Comparison of ENCODE assay signal across 1 cellular context in the genomic region with DNA sequence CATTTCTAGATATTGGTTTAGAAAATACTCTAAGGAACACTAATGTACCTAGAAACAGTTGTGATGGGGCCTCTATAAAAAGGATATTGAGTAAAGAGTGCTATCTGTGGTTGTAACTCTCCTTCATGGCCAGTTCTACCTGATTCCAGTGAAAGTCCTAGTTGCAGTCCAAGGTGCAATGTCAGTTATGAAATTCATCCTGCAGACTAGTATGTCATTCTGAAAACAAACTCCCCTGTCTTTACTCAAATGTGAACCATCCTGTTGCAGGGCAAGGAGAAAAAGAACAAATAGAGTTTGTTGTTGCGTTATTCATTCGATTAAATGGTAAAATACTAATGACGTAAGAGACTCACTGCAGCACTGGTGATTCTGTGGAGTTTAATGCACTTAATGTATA.
TF ChIP-seq lines count a peak whose summit lies in the region.

No MANE protein-coding gene starts in this region.

TF ChIP-seq in HepG2, 621 proteins besides CTCF, POLR2A, EP300 and RAD21 (continued from another document and continues in another):
- TF ChIP-seq, protein P1, sequence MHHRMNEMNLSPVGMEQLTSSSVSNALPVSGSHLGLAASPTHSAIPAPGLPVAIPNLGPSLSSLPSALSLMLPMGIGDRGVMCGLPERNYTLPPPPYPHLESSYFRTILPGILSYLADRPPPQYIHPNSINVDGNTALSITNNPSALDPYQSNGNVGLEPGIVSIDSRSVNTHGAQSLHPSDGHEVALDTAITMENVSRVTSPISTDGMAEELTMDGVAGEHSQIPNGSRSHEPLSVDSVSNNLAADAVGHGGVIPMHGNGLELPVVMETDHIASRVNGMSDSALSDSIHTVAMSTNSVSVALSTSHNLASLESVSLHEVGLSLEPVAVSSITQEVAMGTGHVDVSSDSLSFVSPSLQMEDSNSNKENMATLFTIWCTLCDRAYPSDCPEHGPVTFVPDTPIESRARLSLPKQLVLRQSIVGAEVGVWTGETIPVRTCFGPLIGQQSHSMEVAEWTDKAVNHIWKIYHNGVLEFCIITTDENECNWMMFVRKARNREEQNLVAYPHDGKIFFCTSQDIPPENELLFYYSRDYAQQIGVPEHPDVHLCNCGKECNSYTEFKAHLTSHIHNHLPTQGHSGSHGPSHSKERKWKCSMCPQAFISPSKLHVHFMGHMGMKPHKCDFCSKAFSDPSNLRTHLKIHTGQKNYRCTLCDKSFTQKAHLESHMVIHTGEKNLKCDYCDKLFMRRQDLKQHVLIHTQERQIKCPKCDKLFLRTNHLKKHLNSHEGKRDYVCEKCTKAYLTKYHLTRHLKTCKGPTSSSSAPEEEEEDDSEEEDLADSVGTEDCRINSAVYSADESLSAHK (CRISPR knock-in tag; IDR thresholded peaks at IDR 0.05; ENCODE audit: borderline replicate concordance): no peak
- TF ChIP-seq ZNF749 (CRISPR knock-in tag; IDR thresholded peaks at IDR 0.05; ENCODE audit: borderline replicate concordance) (no peak), FOXO1 (CRISPR knock-in tag; IDR thresholded peaks at IDR 0.05) (peak; percentile 47; the same call in 1 of the 2 replicates), ZSCAN21 (CRISPR knock-in tag; IDR thresholded peaks at IDR 0.05; ENCODE audit: borderline replicate concordance) (no peak), SP140L (CRISPR knock-in tag; IDR thresholded peaks at IDR 0.05; ENCODE audit: borderline replicate concordance) (no peak), ELF4 (CRISPR knock-in tag; IDR thresholded peaks at IDR 0.05; ENCODE audit: borderline replicate concordance) (no peak), ZNF256 (CRISPR knock-in tag; conservative IDR thresholded peaks at IDR 0.05) (no peak), ZNF549 (CRISPR knock-in tag; IDR thresholded peaks at IDR 0.05) (no peak), ZNF34 (CRISPR knock-in tag; IDR thresholded peaks at IDR 0.05; ENCODE audit: borderline replicate concordance) (no peak), ZC3H4 (CRISPR knock-in tag; IDR thresholded peaks at IDR 0.05; ENCODE audit: borderline replicate concordance) (no peak), KMT2B (CRISPR knock-in tag; IDR thresholded peaks at IDR 0.05) (no peak), KDM2A (CRISPR knock-in tag; IDR thresholded peaks at IDR 0.05; ENCODE audit: borderline replicate concordance, low read depth) (no peak), ZNF7 (CRISPR knock-in tag; IDR thresholded peaks at IDR 0.05) (no peak), DNMT3B (CRISPR knock-in tag; conservative IDR thresholded peaks at IDR 0.05) (no peak), RFX5 (IDR thresholded peaks at IDR 0.05; ENCODE audit: low read depth, low read length) (no peak), MLLT10 (CRISPR knock-in tag; IDR thresholded peaks at IDR 0.05) (no peak), ZNF451 (CRISPR knock-in tag; IDR thresholded peaks at IDR 0.05) (no peak), ZNF883 (CRISPR knock-in tag; IDR thresholded peaks at IDR 0.05; ENCODE audit: not compliant biosample characterization) (no peak), SIX1 (CRISPR knock-in tag; IDR thresholded peaks at IDR 0.05; ENCODE audit: borderline replicate concordance) (peak; percentile 29; the same call in 1 of the 2 replicates), THAP9 (CRISPR knock-in tag; IDR thresholded peaks at IDR 0.05; ENCODE audit: borderline replicate concordance) (no peak), POLR2G (IDR thresholded peaks at IDR 0.05; ENCODE audit: low read depth, low read length) (no peak), ZNF772 (CRISPR knock-in tag; IDR thresholded peaks at IDR 0.05) (no peak), TCF12 (IDR thresholded peaks at IDR 0.05) (no peak), TCF12 (CRISPR knock-in tag; IDR thresholded peaks at IDR 0.05) (no peak), GFI1 (CRISPR knock-in tag; IDR thresholded peaks at IDR 0.05; ENCODE audit: borderline replicate concordance) (no peak), ZSCAN31 (CRISPR knock-in tag; IDR thresholded peaks at IDR 0.05; ENCODE audit: low read depth) (no peak), HDAC6 (IDR thresholded peaks at IDR 0.05; ENCODE audit: low read depth, low read length) (no peak), SMARCE1 (IDR thresholded peaks at IDR 0.05; ENCODE audit: borderline replicate concordance) (no peak), ZNF331 (CRISPR knock-in tag; IDR thresholded peaks at IDR 0.05) (peak; percentile 39; the same call in 1 of the 2 replicates), POLR2AphosphoS2 (IDR thresholded peaks at IDR 0.05; ENCODE audit: low read depth, low read length) (no peak), GABPB1 (CRISPR knock-in tag; IDR thresholded peaks at IDR 0.05) (no peak), NCOA1 (CRISPR knock-in tag; IDR thresholded peaks at IDR 0.05) (no peak), ZFYVE20 (CRISPR knock-in tag; IDR thresholded peaks at IDR 0.05; ENCODE audit: borderline replicate concordance, low read depth) (no peak), ZNF33B (CRISPR knock-in tag; IDR thresholded peaks at IDR 0.05) (no peak), ZFX (CRISPR knock-in tag; IDR thresholded peaks at IDR 0.05; ENCODE audit: low read depth) (no peak), PPARG (CRISPR knock-in tag; conservative IDR thresholded peaks at IDR 0.05) (peak; percentile 52; the same call in 1 of the 2 replicates), MTA1 (CRISPR knock-in tag; IDR thresholded peaks at IDR 0.05; ENCODE audit: borderline replicate concordance) (no peak), CCAR2 (optimal IDR thresholded peaks at IDR 0.05; ENCODE audit: low read depth, low read length) (no peak), TRIM24 (CRISPR knock-in tag; IDR thresholded peaks at IDR 0.05) (no peak), ZNF607 (CRISPR knock-in tag; IDR thresholded peaks at IDR 0.05; ENCODE audit: borderline replicate concordance) (no peak), TBX2 (CRISPR knock-in tag; IDR thresholded peaks at IDR 0.05; ENCODE audit: borderline replicate concordance) (no peak), PRMT3 (CRISPR knock-in tag; IDR thresholded peaks at IDR 0.05; ENCODE audit: borderline replicate concordance, low read depth) (no peak), ZNF782 (CRISPR knock-in tag; IDR thresholded peaks at IDR 0.05; ENCODE audit: borderline replicate concordance) (no peak), ZNF343 (CRISPR knock-in tag; IDR thresholded peaks at IDR 0.05) (no peak), HOXA9 (CRISPR knock-in tag; IDR thresholded peaks at IDR 0.05; ENCODE audit: borderline replicate concordance) (no peak)
- TF ChIP-seq, protein P2, sequence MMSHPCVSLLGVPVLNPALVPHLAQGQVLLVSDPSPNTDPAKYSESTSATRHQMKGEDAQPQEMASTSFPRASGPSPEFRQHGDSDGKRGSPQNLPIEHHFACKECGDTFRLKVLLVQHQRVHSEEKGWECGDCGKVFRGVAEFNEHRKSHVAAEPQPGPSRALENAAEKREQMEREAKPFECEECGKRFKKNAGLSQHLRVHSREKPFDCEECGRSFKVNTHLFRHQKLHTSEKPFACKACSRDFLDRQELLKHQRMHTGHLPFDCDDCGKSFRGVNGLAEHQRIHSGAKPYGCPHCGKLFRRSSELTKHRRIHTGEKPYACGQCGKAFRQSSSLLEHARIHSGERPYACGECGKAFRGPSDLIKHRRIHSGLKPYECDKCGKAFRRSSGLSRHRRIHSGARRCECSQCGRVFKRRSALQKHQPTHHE (CRISPR knock-in tag; IDR thresholded peaks at IDR 0.05; ENCODE audit: borderline replicate concordance): no peak
- TF ChIP-seq, protein P3, sequence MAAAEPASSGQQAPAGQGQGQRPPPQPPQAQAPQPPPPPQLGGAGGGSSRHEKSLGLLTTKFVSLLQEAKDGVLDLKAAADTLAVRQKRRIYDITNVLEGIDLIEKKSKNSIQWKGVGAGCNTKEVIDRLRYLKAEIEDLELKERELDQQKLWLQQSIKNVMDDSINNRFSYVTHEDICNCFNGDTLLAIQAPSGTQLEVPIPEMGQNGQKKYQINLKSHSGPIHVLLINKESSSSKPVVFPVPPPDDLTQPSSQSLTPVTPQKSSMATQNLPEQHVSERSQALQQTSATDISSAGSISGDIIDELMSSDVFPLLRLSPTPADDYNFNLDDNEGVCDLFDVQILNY (CRISPR knock-in tag; conservative IDR thresholded peaks at IDR 0.05): no peak
- TF ChIP-seq, protein P4, sequence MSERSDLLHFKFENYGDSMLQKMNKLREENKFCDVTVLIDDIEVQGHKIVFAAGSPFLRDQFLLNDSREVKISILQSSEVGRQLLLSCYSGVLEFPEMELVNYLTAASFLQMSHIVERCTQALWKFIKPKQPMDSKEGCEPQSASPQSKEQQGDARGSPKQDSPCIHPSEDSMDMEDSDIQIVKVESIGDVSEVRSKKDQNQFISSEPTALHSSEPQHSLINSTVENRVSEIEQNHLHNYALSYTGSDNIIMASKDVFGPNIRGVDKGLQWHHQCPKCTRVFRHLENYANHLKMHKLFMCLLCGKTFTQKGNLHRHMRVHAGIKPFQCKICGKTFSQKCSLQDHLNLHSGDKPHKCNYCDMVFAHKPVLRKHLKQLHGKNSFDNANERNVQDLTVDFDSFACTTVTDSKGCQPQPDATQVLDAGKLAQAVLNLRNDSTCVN (CRISPR knock-in tag; IDR thresholded peaks at IDR 0.05; ENCODE audit: borderline replicate concordance): no peak
- TF ChIP-seq, protein P5, sequence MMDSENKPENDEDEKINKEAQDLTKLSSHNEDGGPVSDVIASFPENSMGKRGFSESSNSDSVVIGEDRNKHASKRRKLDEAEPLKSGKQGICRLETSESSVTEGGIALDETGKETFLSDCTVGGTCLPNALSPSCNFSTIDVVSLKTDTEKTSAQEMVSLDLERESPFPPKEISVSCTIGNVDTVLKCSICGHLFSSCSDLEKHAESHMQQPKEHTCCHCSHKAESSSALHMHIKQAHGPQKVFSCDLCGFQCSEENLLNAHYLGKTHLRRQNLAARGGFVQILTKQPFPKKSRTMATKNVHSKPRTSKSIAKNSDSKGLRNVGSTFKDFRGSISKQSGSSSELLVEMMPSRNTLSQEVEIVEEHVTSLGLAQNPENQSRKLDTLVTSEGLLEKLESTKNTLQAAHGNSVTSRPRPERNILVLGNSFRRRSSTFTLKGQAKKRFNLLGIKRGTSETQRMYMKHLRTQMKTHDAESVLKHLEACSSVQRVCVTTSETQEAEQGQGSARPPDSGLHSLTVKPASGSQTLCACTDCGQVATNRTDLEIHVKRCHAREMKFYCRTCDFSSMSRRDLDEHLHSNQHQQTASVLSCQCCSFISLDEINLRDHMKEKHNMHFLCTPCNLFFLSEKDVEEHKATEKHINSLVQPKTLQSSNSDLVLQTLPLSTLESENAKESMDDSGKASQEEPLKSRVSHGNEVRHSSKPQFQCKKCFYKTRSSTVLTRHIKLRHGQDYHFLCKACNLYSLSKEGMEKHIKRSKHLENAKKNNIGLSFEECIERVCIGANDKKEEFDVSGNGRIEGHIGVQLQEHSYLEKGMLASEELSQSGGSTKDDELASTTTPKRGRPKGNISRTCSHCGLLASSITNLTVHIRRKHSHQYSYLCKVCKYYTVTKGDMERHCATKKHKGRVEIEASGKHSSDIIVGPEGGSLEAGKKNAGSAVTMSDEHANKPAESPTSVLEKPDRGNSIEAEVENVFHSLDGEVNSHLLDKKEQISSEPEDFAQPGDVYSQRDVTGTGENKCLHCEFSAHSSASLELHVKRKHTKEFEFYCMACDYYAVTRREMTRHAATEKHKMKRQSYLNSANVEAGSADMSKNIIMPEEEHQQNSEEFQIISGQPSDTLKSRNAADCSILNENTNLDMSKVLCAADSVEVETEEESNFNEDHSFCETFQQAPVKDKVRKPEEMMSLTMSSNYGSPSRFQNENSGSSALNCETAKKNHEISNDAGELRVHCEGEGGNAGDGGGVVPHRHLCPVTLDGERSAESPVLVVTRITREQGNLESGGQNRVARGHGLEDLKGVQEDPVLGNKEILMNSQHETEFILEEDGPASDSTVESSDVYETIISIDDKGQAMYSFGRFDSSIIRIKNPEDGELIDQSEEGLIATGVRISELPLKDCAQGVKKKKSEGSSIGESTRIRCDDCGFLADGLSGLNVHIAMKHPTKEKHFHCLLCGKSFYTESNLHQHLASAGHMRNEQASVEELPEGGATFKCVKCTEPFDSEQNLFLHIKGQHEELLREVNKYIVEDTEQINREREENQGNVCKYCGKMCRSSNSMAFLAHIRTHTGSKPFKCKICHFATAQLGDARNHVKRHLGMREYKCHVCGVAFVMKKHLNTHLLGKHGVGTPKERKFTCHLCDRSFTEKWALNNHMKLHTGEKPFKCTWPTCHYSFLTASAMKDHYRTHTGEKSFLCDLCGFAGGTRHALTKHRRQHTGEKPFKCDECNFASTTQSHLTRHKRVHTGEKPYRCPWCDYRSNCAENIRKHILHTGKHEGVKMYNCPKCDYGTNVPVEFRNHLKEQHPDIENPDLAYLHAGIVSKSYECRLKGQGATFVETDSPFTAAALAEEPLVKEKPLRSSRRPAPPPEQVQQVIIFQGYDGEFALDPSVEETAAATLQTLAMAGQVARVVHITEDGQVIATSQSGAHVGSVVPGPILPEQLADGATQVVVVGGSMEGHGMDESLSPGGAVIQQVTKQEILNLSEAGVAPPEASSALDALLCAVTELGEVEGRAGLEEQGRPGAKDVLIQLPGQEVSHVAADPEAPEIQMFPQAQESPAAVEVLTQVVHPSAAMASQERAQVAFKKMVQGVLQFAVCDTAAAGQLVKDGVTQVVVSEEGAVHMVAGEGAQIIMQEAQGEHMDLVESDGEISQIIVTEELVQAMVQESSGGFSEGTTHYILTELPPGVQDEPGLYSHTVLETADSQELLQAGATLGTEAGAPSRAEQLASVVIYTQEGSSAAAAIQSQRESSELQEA (CRISPR knock-in tag; IDR thresholded peaks at IDR 0.05; ENCODE audit: not compliant biosample characterization): no peak
